Comparison of ENCODE assay signal across 8 cellular contexts in the genomic region with DNA sequence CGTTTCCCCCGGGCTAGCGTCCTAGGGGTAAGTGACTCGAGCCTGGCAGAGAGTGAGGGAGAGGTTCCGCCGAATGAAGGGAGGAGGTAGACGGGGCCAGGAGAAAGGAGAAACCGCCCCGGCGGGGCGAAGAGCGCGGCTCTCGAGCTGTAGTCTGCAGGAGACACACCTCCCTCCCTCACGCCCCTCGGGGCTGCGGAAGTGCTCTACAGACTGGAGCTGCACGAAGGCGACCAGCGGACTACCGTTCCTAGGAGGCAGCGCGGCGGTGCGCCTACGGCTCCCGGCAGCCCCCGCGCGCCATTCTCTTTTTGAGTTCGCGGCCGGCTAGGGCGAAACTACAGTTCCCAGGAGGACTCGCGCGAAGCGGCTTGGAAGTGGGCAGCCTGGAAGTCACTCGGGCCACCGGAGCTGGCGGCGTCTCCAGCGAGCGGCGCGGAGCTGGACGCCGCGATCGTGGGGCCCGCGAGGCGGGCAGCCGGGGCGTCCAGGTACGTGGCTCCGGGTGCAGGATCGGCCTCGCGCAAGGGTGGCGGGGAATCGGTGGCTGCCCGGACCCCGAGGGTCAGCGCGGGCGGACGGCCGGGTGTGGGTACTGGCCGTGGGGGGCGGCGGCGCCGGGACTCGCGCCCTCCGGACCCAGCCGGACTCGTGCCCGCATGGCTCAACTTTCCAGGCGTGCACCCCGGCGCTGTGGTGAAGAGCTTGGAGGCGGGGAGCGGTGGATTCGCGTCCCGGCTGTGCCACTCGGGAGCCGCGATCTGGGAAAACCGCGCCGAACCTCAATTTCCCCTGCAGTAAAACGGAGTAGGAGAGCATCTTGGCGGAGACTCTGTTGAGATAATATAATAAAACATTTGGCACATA. TPM values are rescaled to one million over a fixed set of nuclear protein-coding genes. Genes with fewer than 3 reads are reported as not detected.
A peak's percentile ranks its signal among the peaks of the same experiment; 100 is the strongest.
DNase-seq lines count a peak whose midpoint lies in the region; ATAC-seq, FAIRE-seq and TF ChIP-seq lines count a peak whose summit lies in the region.

A gene with protein sequence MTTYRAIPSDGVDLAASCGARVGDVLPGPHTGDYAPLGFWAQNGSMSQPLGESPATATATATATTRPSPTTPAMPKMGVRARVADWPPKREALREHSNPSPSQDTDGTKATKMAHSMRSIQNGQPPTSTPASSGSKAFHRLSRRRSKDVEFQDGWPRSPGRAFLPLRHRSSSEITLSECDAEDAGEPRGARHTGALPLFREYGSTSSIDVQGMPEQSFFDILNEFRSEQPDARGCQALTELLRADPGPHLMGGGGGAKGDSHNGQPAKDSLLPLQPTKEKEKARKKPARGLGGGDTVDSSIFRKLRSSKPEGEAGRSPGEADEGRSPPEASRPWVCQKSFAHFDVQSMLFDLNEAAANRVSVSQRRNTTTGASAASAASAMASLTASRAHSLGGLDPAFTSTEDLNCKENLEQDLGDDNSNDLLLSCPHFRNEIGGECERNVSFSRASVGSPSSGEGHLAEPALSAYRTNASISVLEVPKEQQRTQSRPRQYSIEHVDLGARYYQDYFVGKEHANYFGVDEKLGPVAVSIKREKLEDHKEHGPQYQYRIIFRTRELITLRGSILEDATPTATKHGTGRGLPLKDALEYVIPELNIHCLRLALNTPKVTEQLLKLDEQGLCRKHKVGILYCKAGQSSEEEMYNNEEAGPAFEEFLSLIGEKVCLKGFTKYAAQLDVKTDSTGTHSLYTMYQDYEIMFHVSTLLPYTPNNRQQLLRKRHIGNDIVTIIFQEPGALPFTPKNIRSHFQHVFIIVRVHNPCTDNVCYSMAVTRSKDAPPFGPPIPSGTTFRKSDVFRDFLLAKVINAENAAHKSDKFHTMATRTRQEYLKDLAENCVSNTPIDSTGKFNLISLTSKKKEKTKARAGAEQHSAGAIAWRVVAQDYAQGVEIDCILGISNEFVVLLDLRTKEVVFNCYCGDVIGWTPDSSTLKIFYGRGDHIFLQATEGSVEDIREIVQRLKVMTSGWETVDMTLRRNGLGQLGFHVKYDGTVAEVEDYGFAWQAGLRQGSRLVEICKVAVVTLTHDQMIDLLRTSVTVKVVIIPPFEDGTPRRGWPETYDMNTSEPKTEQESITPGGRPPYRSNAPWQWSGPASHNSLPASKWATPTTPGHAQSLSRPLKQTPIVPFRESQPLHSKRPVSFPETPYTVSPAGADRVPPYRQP (N-terminal part only) (plus strand): TSS at position 341 of the 867 bp plus-strand sequence. CDS start 174,358 bp downstream, outside the sequence.

- H3K4me1 ChIP-seq in urinary bladder (ENCODE audit: insufficient read depth), result no peaks in the 10 kb centered on the region

- peaks cover 44% of the 10 kb centered on the region for H3K4me1 Mint-ChIP-seq in progenitor cell of endocrine pancreas (ENCODE audit: low read depth)

- no peaks in the 10 kb centered on the region for H3K36me3 ChIP-seq in urinary bladder (ENCODE audit: insufficient read depth)

- TF ChIP-seq POLR2A in GM12892 (IDR thresholded peaks at IDR 0.05; ENCODE audit: low read depth, low read length), result no peak; the same call in 1 of the 2 replicates

- H3K27ac ChIP-seq in urinary bladder (ENCODE audit: low read depth), result no peak within 1 kb of the TSS

- H3K27ac Mint-ChIP-seq in progenitor cell of endocrine pancreas, result peak within 1 kb of the TSS; percentile 99

- TF ChIP-seq CTCF in progenitor cell of endocrine pancreas (IDR thresholded peaks at IDR 0.05; ENCODE audit: unreplicated experiment), result peak; percentile 12

- peak within 1 kb of the TSS; percentile 89 for H3K4me3 Mint-ChIP-seq in progenitor cell of endocrine pancreas (ENCODE audit: low read depth)

- no peaks in the 10 kb centered on the region for H3K27me3 Mint-ChIP-seq in progenitor cell of endocrine pancreas

- WGBS in urinary bladder, result under 1% methylated on average over 96 of the region's 96 CpGs

- peak; percentile 96 for FAIRE-seq in GM12892 (lab: Jason Lieb, UNC)

- no peaks in the 10 kb centered on the region for H3K9me3 Mint-ChIP-seq in progenitor cell of endocrine pancreas (ENCODE audit: low read depth)

- DNase-seq in GM12892 (ENCODE audit: insufficient read length) (peak; percentile 85), NCI-H146 (lab: John Stamatoyannopoulos, UW) (peak; percentile 99), T-helper 1 cell (peak; percentile 82 to 95 (median 88)), amniotic stem cell (lab: John Stamatoyannopoulos, UW) (peak; percentile 93), left cardiac atrium (peak; percentile 96), progenitor cell of endocrine pancreas (ENCODE audit: low spot score, unreplicated experiment) (peak; percentile 94)

- H3K36me3 Mint-ChIP-seq in progenitor cell of endocrine pancreas (ENCODE audit: insufficient read depth), result peaks cover 2% of the 10 kb centered on the region

- intact Hi-C loops in left cardiac atrium (cut with DNase I), result loop anchor here in 1 of 2 donors (5.0 kb wide), 1 partner anchor 95 kb away; no protein-coding TSS in a partner anchor

- ATAC-seq in HG02852 (IDR thresholded peaks at IDR 0.05; ENCODE audit: unreplicated experiment), result peak; percentile 80
- ATAC-seq in left cardiac atrium, result peak; percentile 99

- H3K4me3 ChIP-seq in urinary bladder (ENCODE audit: low read depth, low read length), result peak within 1 kb of the TSS; percentile 99

RNA-seq across cellular contexts. Expression of the gene that starts here (rescaled TPM):
- 19.5 TPM for polyA plus RNA-seq in GM12892 (2012; ENCODE audit: missing spikeins)
- 1 to 10 TPM; 9.8 to 10.0 TPM for total RNA-seq in left cardiac atrium
- total RNA-seq in progenitor cell of endocrine pancreas, result 126 and 132 TPM in 2 replicates
- total RNA-seq in urinary bladder, result 11.5 TPM
- polyA plus RNA-seq in urinary bladder, result 6.2 TPM

Comparison
In these comparisons a context has a peak if more than half of its experiments do, and no peak if none do; other contexts are left out.
1. RNA of the gene that starts here (total RNA-seq): 126 to 132 TPM in progenitor cell of endocrine pancreas; 11.5 TPM in urinary bladder (single experiment) and 9.8 to 10.0 TPM in left cardiac atrium; every median in the first group is over 10 times any median in the second.
2. Peak in every context shown above with its lines, with median percentiles within 50 percentile points of each other: DNase-seq.